1 cellular context compared by ENCODE assay signal in genomic region chr6:154995241-154996162, GRCh38.
TF ChIP-seq lines count a peak whose summit lies in the region.

TSS of gene TIAM2 (plus strand) at chr6:154995315. CDS start at chr6:155129224, 133,909 bp downstream.

TF ChIP-seq in HepG2, 621 proteins besides CTCF, POLR2A, EP300 and RAD21 (continued from another document and continues in another):
- TF ChIP-seq REST (IDR thresholded peaks at IDR 0.05; ENCODE audit: borderline replicate concordance in 1 of 2, low read depth in 1 of 2, low read length in 2 of 2), result no peak
- TF ChIP-seq ZSCAN30 (CRISPR knock-in tag; IDR thresholded peaks at IDR 0.05), result no peak
- TF ChIP-seq ZNF770 (CRISPR knock-in tag; IDR thresholded peaks at IDR 0.05), result 0 out of 2 replicates have a peak, but pooled peaks have one; percentile 15
- no peak for TF ChIP-seq ZNF432 (CRISPR knock-in tag; IDR thresholded peaks at IDR 0.05; ENCODE audit: borderline replicate concordance)
- no peak for TF ChIP-seq ZNF724P (CRISPR knock-in tag; IDR thresholded peaks at IDR 0.05; ENCODE audit: borderline replicate concordance)
- no peak for TF ChIP-seq SP140L (CRISPR knock-in tag; IDR thresholded peaks at IDR 0.05; ENCODE audit: borderline replicate concordance)
- no peak for TF ChIP-seq JUND (CRISPR knock-in tag; IDR thresholded peaks at IDR 0.05)
- no peak for TF ChIP-seq NFATC3 (CRISPR knock-in tag; IDR thresholded peaks at IDR 0.05)
- no peak for TF ChIP-seq GPBP1L1 (CRISPR knock-in tag; IDR thresholded peaks at IDR 0.05)
- no peak for TF ChIP-seq ZMYM2 (CRISPR knock-in tag; IDR thresholded peaks at IDR 0.05)
- 0 out of 2 replicates have a peak, but pooled peaks have one; percentile 37 for TF ChIP-seq RXRA (CRISPR knock-in tag; IDR thresholded peaks at IDR 0.05)
- TF ChIP-seq ZNF225 (CRISPR knock-in tag; IDR thresholded peaks at IDR 0.05), result no peak
- TF ChIP-seq MYC (CRISPR knock-in tag; IDR thresholded peaks at IDR 0.05; ENCODE audit: borderline replicate concordance), result peak; percentile 22; the same call in 1 of the 2 replicates
- TF ChIP-seq NFRKB (IDR thresholded peaks at IDR 0.05), result no peak
- TF ChIP-seq ZNF382 (CRISPR knock-in tag; IDR thresholded peaks at IDR 0.05; ENCODE audit: borderline replicate concordance), result no peak
- TF ChIP-seq SATB2 (CRISPR knock-in tag; IDR thresholded peaks at IDR 0.05), result no peak
- TF ChIP-seq KDM4B (CRISPR knock-in tag; IDR thresholded peaks at IDR 0.05), result no peak
- no peak for TF ChIP-seq NONO (IDR thresholded peaks at IDR 0.05)
- TF ChIP-seq NONO (CRISPR knock-in tag; conservative IDR thresholded peaks at IDR 0.05), result no peak
- TF ChIP-seq ZBTB39 (CRISPR knock-in tag; IDR thresholded peaks at IDR 0.05), result no peak; the same call in 1 of the 2 replicates
- no peak for TF ChIP-seq ZNF460 (CRISPR knock-in tag; IDR thresholded peaks at IDR 0.05; ENCODE audit: borderline replicate concordance)
- TF ChIP-seq JUN (CRISPR knock-in tag; IDR thresholded peaks at IDR 0.05), result no peak
- TF ChIP-seq RBM39 (IDR thresholded peaks at IDR 0.05; ENCODE audit: low read depth, low read length, poor library complexity, severe bottlenecking), result no peak
- TF ChIP-seq ZNF484 (CRISPR knock-in tag; IDR thresholded peaks at IDR 0.05; ENCODE audit: borderline replicate concordance, low read depth), result no peak
- no peak for TF ChIP-seq ZNF253 (CRISPR knock-in tag; IDR thresholded peaks at IDR 0.05; ENCODE audit: borderline replicate concordance)
- TF ChIP-seq GPN1 (CRISPR knock-in tag; IDR thresholded peaks at IDR 0.05; ENCODE audit: borderline replicate concordance), result no peak
- no peak for TF ChIP-seq ZNF101 (CRISPR knock-in tag; IDR thresholded peaks at IDR 0.05; ENCODE audit: borderline replicate concordance, low read depth)
- TF ChIP-seq DRAP1 (CRISPR knock-in tag; IDR thresholded peaks at IDR 0.05), result no peak
- TF ChIP-seq ZNF616 (CRISPR knock-in tag; IDR thresholded peaks at IDR 0.05; ENCODE audit: low read depth), result no peak
- no peak for TF ChIP-seq KDM2A (CRISPR knock-in tag; IDR thresholded peaks at IDR 0.05; ENCODE audit: borderline replicate concordance, low read depth)
- TF ChIP-seq POLR2AphosphoS5 (IDR thresholded peaks at IDR 0.05; ENCODE audit: low read depth, low read length), result no peak
- TF ChIP-seq ZBTB26 (CRISPR knock-in tag; IDR thresholded peaks at IDR 0.05; ENCODE audit: borderline replicate concordance), result no peak
- no peak for TF ChIP-seq DPF2 (CRISPR knock-in tag; IDR thresholded peaks at IDR 0.05; ENCODE audit: borderline replicate concordance, low read depth)
- TF ChIP-seq MATR3 (CRISPR knock-in tag; IDR thresholded peaks at IDR 0.05), result no peak
- TF ChIP-seq MIER2 (CRISPR knock-in tag; IDR thresholded peaks at IDR 0.05), result no peak
- TF ChIP-seq SP4 (CRISPR knock-in tag; IDR thresholded peaks at IDR 0.05), result 0 out of 2 replicates have a peak, but pooled peaks have one; percentile 40
- TF ChIP-seq FOXP4 (CRISPR knock-in tag; IDR thresholded peaks at IDR 0.05), result no peak
- TF ChIP-seq SPEN (CRISPR knock-in tag; IDR thresholded peaks at IDR 0.05; ENCODE audit: low read depth), result no peak; the same call in 1 of the 2 replicates
- peak; percentile 69 for TF ChIP-seq ZBTB14 (CRISPR knock-in tag; IDR thresholded peaks at IDR 0.05)
- 0 out of 2 replicates have a peak, but pooled peaks have one; percentile 20 for TF ChIP-seq BCL3 (CRISPR knock-in tag; IDR thresholded peaks at IDR 0.05)
- TF ChIP-seq THAP7 (CRISPR knock-in tag; IDR thresholded peaks at IDR 0.05), result no peak
- no peak for TF ChIP-seq ZNF598 (CRISPR knock-in tag; IDR thresholded peaks at IDR 0.05; ENCODE audit: borderline replicate concordance)
- TF ChIP-seq ZNF326 (CRISPR knock-in tag; IDR thresholded peaks at IDR 0.05; ENCODE audit: borderline replicate concordance), result no peak
